In the genomic region with DNA sequence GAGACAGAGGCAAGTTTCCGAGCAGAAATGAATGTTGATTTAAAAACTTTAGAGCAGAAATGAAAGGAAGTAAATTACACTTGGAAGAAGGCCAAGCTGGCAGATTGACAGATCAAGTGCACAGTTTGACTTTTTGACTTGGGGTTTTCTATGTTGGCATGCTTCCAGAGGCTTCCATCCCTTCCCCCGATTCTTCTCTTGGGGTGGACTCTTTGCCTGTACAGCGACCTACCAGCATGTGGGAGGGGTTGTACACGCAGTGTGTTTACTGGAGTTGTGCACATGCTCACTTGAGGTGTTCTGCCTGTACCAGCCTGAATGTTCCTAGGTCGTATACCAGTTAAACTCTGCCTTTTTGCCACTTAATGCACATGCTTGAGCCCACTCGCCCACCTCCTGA, we compare ENCODE assay signal across 21 cellular contexts.
DNase-seq lines count a peak whose midpoint lies in the region; ATAC-seq and TF ChIP-seq lines count a peak whose summit lies in the region.
"Had no signal": no experiment of that assay in that cellular context is flagged by ENCODE, and none has a peak within 500 bp of the region (broad histone marks: within the 10 kb centered on the region; RNA-seq: fewer than 3 reads in every experiment).

No MANE protein-coding gene starts in this region.

- DNase-seq in NCI-H345 (lab: John Stamatoyannopoulos, UW) (peak; percentile 33), NCI-H345 treated with DMSO at 0.1 percent for 48 hours (lab: John Stamatoyannopoulos, UW; ENCODE audit: unreplicated experiment) (no peak), NCI-H748 (lab: John Stamatoyannopoulos, UW; ENCODE audit: unreplicated experiment) (peak; percentile 67), choroid plexus epithelial cell (ENCODE audit: low read depth) (peak; percentile 8), retinal pigment epithelial cell (ENCODE audit: low read depth) (peak; percentile 10), C1 segment of cervical spinal cord (lab: John Stamatoyannopoulos, UW) (no peak)
- DNase-seq: activated CD4-positive, alpha-beta T cell treated with anti-CD3 and anti-CD28 coated beads for 1 hour; activated naive CD4-positive, alpha-beta T cell treated with Interleukin-2 at 50 U/mL for 16 hours; activated T-cell treated with anti-CD3 and anti-CD28 coated beads, Interleukin-2, amount 50 U/mL, for 4 hours; amniotic stem cell; KBM-7; NCI-H1930; NCI-H774; posterior cingulate gyrus; SIG-M5; T-cell had no signal

- no peak for ATAC-seq in HG03097 (IDR thresholded peaks at IDR 0.05; ENCODE audit: low FRiP score, unreplicated experiment)
- ATAC-seq in HG02970 (IDR thresholded peaks at IDR 0.05; ENCODE audit: low FRiP score, unreplicated experiment): no peak
- ATAC-seq: activated T-cell treated with anti-CD3 and anti-CD28 coated beads, Interleukin-2, amount 50 U/mL, for 4 hours; T-cell had no signal

- TF ChIP-seq CTCF in choroid plexus epithelial cell (conservative IDR thresholded peaks at IDR 0.05; ENCODE audit: low read depth, low read length): no peak
- TF ChIP-seq CTCF in retinal pigment epithelial cell (conservative IDR thresholded peaks at IDR 0.05; ENCODE audit: low read depth, low read length): no peak

- H3K4me3 ChIP-seq in choroid plexus epithelial cell (ENCODE audit: low read depth, low read length): peak overlapping the region; percentile 20
- H3K4me3 ChIP-seq in retinal pigment epithelial cell (ENCODE audit: low read length): peak overlapping the region; percentile 4
- H3K4me3 ChIP-seq: BLaER1, HAP-1, neural progenitor cell had no signal

Comparison
In these comparisons a context has a peak if more than half of its experiments do, and no peak if none do; other contexts are left out.
1. DNase-seq: peak in NCI-H345 (single experiment), NCI-H748 (single experiment), choroid plexus epithelial cell (single experiment) and retinal pigment epithelial cell (single experiment); none in NCI-H345 treated with DMSO at 0.1 percent for 48 hours (single experiment) and C1 segment of cervical spinal cord (0 of 14).